Comparison of ENCODE assay signal across 22 cellular contexts in the genomic region with DNA sequence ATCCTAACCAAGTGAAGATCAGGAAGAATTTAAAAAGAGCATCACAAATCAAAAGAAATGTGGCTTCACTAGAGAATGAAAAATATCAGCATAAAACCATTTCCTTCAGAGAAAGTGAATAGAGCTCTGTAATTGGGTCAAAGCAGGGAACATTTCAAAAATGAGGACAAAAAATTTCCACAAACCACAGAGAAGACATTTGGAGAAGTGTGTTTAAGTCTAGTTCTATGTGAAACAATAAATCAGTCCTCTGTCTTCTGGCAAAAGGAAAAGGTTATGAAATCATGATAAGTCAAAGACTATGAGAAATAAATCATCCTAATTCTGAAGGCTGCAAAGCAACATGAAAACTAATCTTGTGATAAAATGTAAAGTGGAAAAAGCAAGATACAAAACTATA. TPM values are rescaled to one million over a fixed set of nuclear protein-coding genes. Genes with fewer than 3 reads are reported as not detected.
"Had no signal": no experiment of that assay in that cellular context is flagged by ENCODE, and none has a peak within 500 bp of the region (broad histone marks: within the 10 kb centered on the region; RNA-seq: fewer than 3 reads in every experiment).

No MANE protein-coding gene starts in this region.

- DNase-seq: activated CD4-positive, alpha-beta T cell treated with anti-CD3 and anti-CD28 coated beads for 48 hours; activated CD4-positive, alpha-beta T cell treated with anti-CD3 and anti-CD28 coated beads, Interleukin-2, amount 50 U/mL, for 4 hours; activated CD4-positive, CD25-positive, alpha-beta regulatory T cell treated with anti-CD3 and anti-CD28 coated beads, Interleukin-2, amount 50 U/mL, for 72 hours; activated CD8-positive, alpha-beta memory T cell treated with anti-CD3 and anti-CD28 coated beads, Interleukin-2, amount 50 U/mL, for 48 hours; activated CD8-positive, alpha-beta T cell treated with anti-CD3 and anti-CD28 coated beads, Interleukin-2, amount 10 ng/mL, durations not matched to agents 7 days and 5 days; activated effector memory CD4-positive, alpha-beta T cell treated with Interleukin-2 at 50 U/mL for 16 hours; activated naive CD4-positive, alpha-beta T cell; activated T-cell treated with anti-CD3 and anti-CD28 coated beads, Interleukin-2, amount 50 U/mL, for 1 hour; amygdala; caudate nucleus; KG1; NCI-H1092; NCI-H1436; NCI-H1694 treated with DMSO at 0.1 percent for 48 hours; NCI-H2081; NCI-H446; PC-9; SHP77 treated with DMSO at 0.1 percent for 48 hours; T-helper 17 cell; T-helper 9 cell had no signal

- H3K4me2 ChIP-seq: PC-9 had no signal

- H3K4me3 ChIP-seq: PC-9 had no signal

- H3K27ac ChIP-seq: PC-9 had no signal

- ATAC-seq: activated CD8-positive, alpha-beta T cell treated with anti-CD3 and anti-CD28 coated beads, Interleukin-2, amount 10 ng/mL, durations not matched to agents 7 days and 5 days; T-helper 17 cell; WTC11 had no signal

- H2AFZ ChIP-seq: PC-9 had no signal

RNA-seq across cellular contexts. Expression of a gene that starts 27.9 kb away (rescaled TPM):
- total RNA-seq: activated CD8-positive, alpha-beta T cell treated with anti-CD3 and anti-CD28 coated beads, Interleukin-2, amount 10 ng/mL, durations not matched to agents 7 days and 5 days; LHCN-M2; PC-9; T-helper 17 cell; WTC11 had no signal
